Comparison of ENCODE assay signal across 18 cellular contexts in genomic region chr4:23906839-23907238, GRCh38.
"Had no signal": no experiment of that assay in that cellular context is flagged by ENCODE, and none has a peak within 500 bp of the region (broad histone marks: within the 10 kb centered on the region; RNA-seq: fewer than 3 reads in every experiment).

No MANE protein-coding gene starts in this region.

- DNase-seq: KBM-7, MG63, NCI-H1092, NCI-H1105 treated with DMSO at 0.1 percent for 48 hours, NCI-H1417 treated with DMSO at 0.1 percent for 48 hours, NCI-H146, NCI-H1694 treated with DMSO at 0.1 percent for 48 hours, NCI-H2029, NCI-H2107, NCI-H2227 treated with DMSO at 0.1 percent for 48 hours, NCI-H446 treated with DMSO at 0.1 percent for 48 hours, NCI-H510A treated with DMSO at 0.1 percent for 48 hours, NCI-H526, NCI-H774, Right ventricle myocardium superior, RPMI8226, SIG-M5 had no signal

- H3K27ac Mint-ChIP-seq: T-helper 1 cell treated with Interleukin-12 subunit alpha and Interleukin-12 subunit beta and Interleukin-4 antibody, amounts not matched to agents 30 μg/mL and 1 μg/mL, for 36 hours had no signal

- H3K9me3 Mint-ChIP-seq: T-helper 1 cell treated with Interleukin-12 subunit alpha and Interleukin-12 subunit beta and Interleukin-4 antibody, amounts not matched to agents 30 μg/mL and 1 μg/mL, for 36 hours had no signal

- H3K4me3 Mint-ChIP-seq: T-helper 1 cell treated with Interleukin-12 subunit alpha and Interleukin-12 subunit beta and Interleukin-4 antibody, amounts not matched to agents 30 μg/mL and 1 μg/mL, for 36 hours had no signal
